In genomic region chr7:43292384-43292783, GRCh38 we compare ENCODE assay signal across 27 cellular contexts.
"Had no signal": no experiment of that assay in that cellular context is flagged by ENCODE, and none has a peak within 500 bp of the region (broad histone marks: within the 10 kb centered on the region; RNA-seq: fewer than 3 reads in every experiment).

No MANE protein-coding gene starts in this region.

- H3K4me1 Mint-ChIP-seq: stimulated activated effector memory CD8-positive, alpha-beta T cell treated with anti-CD3 and anti-CD28 coated beads, Interleukin-12 subunit alpha, Interleukin-12 subunit beta, amount 100 ng/mL, for 72 hours had no signal

- H3K9me3 Mint-ChIP-seq: natural killer cell treated with Interleukin-12 subunit alpha and Interleukin-12 subunit beta and Interleukin-15 and Interleukin-18, amount 100 ng/mL, for 72 hours had no signal

- ATAC-seq: esophagus mucosa; heart left ventricle; left colon; left ventricle myocardium superior; natural killer cell treated with Interleukin-12 subunit alpha and Interleukin-12 subunit beta and Interleukin-15 and Interleukin-18, amount 100 ng/mL, for 72 hours; pancreas; right cardiac atrium; stimulated activated effector memory CD8-positive, alpha-beta T cell treated with anti-CD3 and anti-CD28 coated beads, Interleukin-12 subunit alpha, Interleukin-12 subunit beta, amount 100 ng/mL, for 72 hours; stimulated activated naive CD8-positive, alpha-beta T cell treated with anti-CD3 and anti-CD28 coated beads, Interleukin-15, Interleukin-2, amounts not matched to agents 100 U/mL and 50 U/mL, for 24 hours; upper lobe of right lung had no signal

- H3K4me3 Mint-ChIP-seq: natural killer cell treated with Interleukin-12 subunit alpha and Interleukin-12 subunit beta and Interleukin-15 and Interleukin-18, amount 100 ng/mL, for 72 hours; stimulated activated effector memory CD8-positive, alpha-beta T cell treated with anti-CD3 and anti-CD28 coated beads, Interleukin-12 subunit alpha, Interleukin-12 subunit beta, amount 100 ng/mL, for 72 hours had no signal

- H3K4me3 ChIP-seq: colonic mucosa, heart left ventricle, lung, pancreas, suprapubic skin, thyroid gland, upper lobe of right lung, vagina had no signal

- H3K9me3 ChIP-seq: colonic mucosa, pancreas, thyroid gland, upper lobe of right lung, vagina had no signal

- H3K36me3 Mint-ChIP-seq: stimulated activated effector memory CD8-positive, alpha-beta T cell treated with anti-CD3 and anti-CD28 coated beads, Interleukin-12 subunit alpha, Interleukin-12 subunit beta, amount 100 ng/mL, for 72 hours had no signal

- H3K27ac Mint-ChIP-seq: natural killer cell treated with Interleukin-12 subunit alpha and Interleukin-12 subunit beta and Interleukin-15 and Interleukin-18, amount 100 ng/mL, for 72 hours; progenitor cell of endocrine pancreas; stimulated activated effector memory CD8-positive, alpha-beta T cell treated with anti-CD3 and anti-CD28 coated beads, Interleukin-12 subunit alpha, Interleukin-12 subunit beta, amount 100 ng/mL, for 72 hours had no signal

- DNase-seq: colonic mucosa; effector CD4-positive, alpha-beta T cell; heart left ventricle; hippocampal formation; kidney; left colon; left ventricle myocardium superior; mesenchymal stem cell; midbrain; occipital lobe; pancreas; right cardiac atrium; small intestine; stimulated activated CD4-positive, alpha-beta T cell treated with anti-CD3 and anti-CD28 coated beads, Interleukin-4, amount 100 ng/mL, for 1 hour; stimulated activated CD8-positive, alpha-beta memory T cell treated with anti-CD3 and anti-CD28 coated beads, Interleukin-4, amount 100 ng/mL, for 48 hours; stimulated activated naive CD8-positive, alpha-beta T cell treated with anti-CD3 and anti-CD28 coated beads, Interleukin-15, Interleukin-2, amounts not matched to agents 100 U/mL and 50 U/mL, for 24 hours; thyroid gland; upper lobe of right lung had no signal

- H3K27ac ChIP-seq: colonic mucosa, heart left ventricle, pancreas, suprapubic skin, thyroid gland, upper lobe of right lung, vagina had no signal

- H3K36me3 ChIP-seq: colonic mucosa, heart left ventricle, pancreas, suprapubic skin, thyroid gland, upper lobe of right lung, vagina had no signal

- H3K4me1 ChIP-seq: colonic mucosa, pancreas, thyroid gland, upper lobe of right lung had no signal

- FAIRE-seq: endometrium, frontal cortex, kidney, pancreas, small intestine had no signal

- H3K27me3 ChIP-seq: colonic mucosa, heart left ventricle, pancreas, suprapubic skin, thyroid gland, upper lobe of right lung, vagina had no signal
